15 cellular contexts compared by ENCODE assay signal in the genomic region with DNA sequence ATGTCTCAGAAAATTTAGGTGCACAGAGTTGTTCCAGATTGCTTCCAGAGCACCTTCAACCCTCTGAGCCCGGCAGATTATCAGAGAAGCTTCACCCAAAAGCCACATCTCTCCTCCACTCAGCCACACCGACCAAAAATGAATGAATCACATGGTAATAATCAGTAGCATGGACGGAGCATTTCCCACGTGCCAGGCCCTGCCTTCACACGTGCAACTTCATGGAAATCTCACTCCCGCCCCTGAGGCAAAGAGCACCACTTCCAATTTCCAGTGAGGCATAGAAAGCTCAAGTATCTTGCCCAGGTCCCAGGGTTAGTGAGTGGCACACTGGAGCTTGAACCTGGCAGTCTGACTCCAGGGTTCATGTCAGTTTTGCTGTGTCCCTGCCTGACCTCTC. TPM values are rescaled to one million over a fixed set of nuclear protein-coding genes. Genes with fewer than 3 reads are reported as not detected.
DNase-seq lines count a peak whose midpoint lies in the region; ATAC-seq, FAIRE-seq and TF ChIP-seq lines count a peak whose summit lies in the region.
"Had no signal": no experiment of that assay in that cellular context is flagged by ENCODE, and none has a peak within 500 bp of the region (broad histone marks: within the 10 kb centered on the region; RNA-seq: fewer than 3 reads in every experiment).

No MANE protein-coding gene starts in this region.

- no peaks in the 10 kb centered on the region for H3K9me2 ChIP-seq in HCT116 (ENCODE audit: insufficient read depth)

- H3K9me3 ChIP-seq in HCT116 (ENCODE audit: control insufficient read depth in 1 of 2, insufficient read depth in 1 of 2, low read depth in 1 of 2, low read length in 2 of 2): no peaks in the 10 kb centered on the region
- no peaks in the 10 kb centered on the region for H3K9me3 ChIP-seq in skeletal muscle tissue (ENCODE audit: control insufficient read depth in 3 of 3, low read length in 3 of 3)
- no peaks in the 10 kb centered on the region for H3K9me3 ChIP-seq in smooth muscle cell (replicated peaks; ENCODE audit: low read depth)
- H3K9me3 ChIP-seq: Caco-2 had no signal

- DNase-seq in HCT116 (ENCODE audit: low read depth, low spot score) (no peak), RWPE1 (ENCODE audit: low spot score) (no peak), endothelial cell (ENCODE audit: low spot score) (no peak), HTR-8/SVneo (ENCODE audit: insufficient read length, low spot score) (no peak), smooth muscle cell (lab: John Stamatoyannopoulos, UW; ENCODE audit: unreplicated experiment) (no peak), cerebellum (ENCODE audit: low spot score) (no peak)
- DNase-seq: Caco-2; CD8-positive, alpha-beta memory T cell; DND-41; GDM1; GOT3; H9; KG1 had no signal

- H3K27ac Mint-ChIP-seq in endothelial cell (ENCODE audit: unreplicated experiment): no peak overlapping the region
- H3K27ac Mint-ChIP-seq: H9 had no signal

- no peaks in the 10 kb centered on the region for H3K27me3 ChIP-seq in HCT116 (ENCODE audit: insufficient read depth, low read length)
- no peaks in the 10 kb centered on the region for H3K27me3 ChIP-seq in skeletal muscle tissue (ENCODE audit: control insufficient read depth in 3 of 3, insufficient read depth in 3 of 3, low read length in 3 of 3)
- H3K27me3 ChIP-seq in smooth muscle cell (ENCODE audit: low read depth): no peaks in the 10 kb centered on the region

- no peak overlapping the region for H2AFZ ChIP-seq in HCT116 (ENCODE audit: low read depth, low read length, poor library complexity, severe bottlenecking)
- no peak overlapping the region for H2AFZ ChIP-seq in smooth muscle cell (ENCODE audit: low read depth)

- H4K20me1 ChIP-seq in HCT116 (ENCODE audit: insufficient read depth) (no peaks in the 10 kb centered on the region), smooth muscle cell (ENCODE audit: low read depth) (no peaks in the 10 kb centered on the region)

- H3K4me3 ChIP-seq in HCT116 (replicated peaks in 1 of 2; ENCODE audit: low read depth in 1 of 2, low read length in 2 of 2) (no peak overlapping the region), skeletal muscle tissue (ENCODE audit: low read length in 3 of 3) (no peak overlapping the region), smooth muscle cell (no peak overlapping the region)

- H3K9me3 Mint-ChIP-seq in endothelial cell (ENCODE audit: unreplicated experiment): no peaks in the 10 kb centered on the region
- H3K9me3 Mint-ChIP-seq: CD8-positive, alpha-beta memory T cell; H9 had no signal

- H3K79me2 ChIP-seq in HCT116 (ENCODE audit: insufficient read depth, low read length): no peaks in the 10 kb centered on the region
- no peaks in the 10 kb centered on the region for H3K79me2 ChIP-seq in smooth muscle cell (ENCODE audit: low read depth)

- TF ChIP-seq RAD21 in HCT116 (IDR thresholded peaks at IDR 0.05; ENCODE audit: low read depth): no peak

- RAD21 ChIA-PET in HCT116 (lab: Charles Lee; ENCODE audit: low non-redundant PET in 1 of 2, low total read pairs in 2 of 2, uncharacterized antibody in 2 of 2, unreplicated experiment in 2 of 2): no interaction called here

- H3K36me3 ChIP-seq in HCT116 (ENCODE audit: control insufficient read depth in 1 of 2, insufficient read depth in 2 of 2, low read length in 2 of 2) (peaks cover 2 to 22% of the 10 kb centered on the region in 2 experiments; a peak in 1 of 4 replicates), skeletal muscle tissue (ENCODE audit: control insufficient read depth in 3 of 3, insufficient read depth in 3 of 3, low read length in 3 of 3) (peaks cover 13 to 20% (median 18%) of the 10 kb centered on the region in 3 donors), smooth muscle cell (ENCODE audit: low read depth) (no peaks in the 10 kb centered on the region)

- peaks cover 9 to 17% of the 10 kb centered on the region in 2 experiments for H3K4me1 ChIP-seq in HCT116 (ENCODE audit: control insufficient read depth in 1 of 2, insufficient read depth in 2 of 2, low read length in 2 of 2)
- peaks cover 16 to 31% (median 29%) of the 10 kb centered on the region in 3 donors for H3K4me1 ChIP-seq in skeletal muscle tissue (ENCODE audit: control insufficient read depth in 3 of 3, insufficient read depth in 3 of 3, low read length in 3 of 3)
- H3K4me1 ChIP-seq in smooth muscle cell (ENCODE audit: low read depth): no peaks in the 10 kb centered on the region
- H3K4me1 ChIP-seq: Caco-2 had no signal

- peaks cover 6% of the 10 kb centered on the region for H3K27me3 Mint-ChIP-seq in endothelial cell (ENCODE audit: unreplicated experiment)
- H3K27me3 Mint-ChIP-seq: CD8-positive, alpha-beta memory T cell had no signal

- POLR2A ChIA-PET in HCT116 (lab: Charles Lee): no interaction called here
- POLR2A ChIA-PET in RWPE1 (lab: Yijun Ruan, JAX; ENCODE audit: low non-redundant PET): no interaction called here

- CTCF ChIA-PET in HCT116 (lab: Charles Lee) (no interaction called here), RWPE1 (lab: Yijun Ruan, JAX) (no interaction called here)

- no peaks in the 10 kb centered on the region for H3F3A ChIP-seq in smooth muscle cell (ENCODE audit: low read depth)

- BruUV-seq in HCT116 (replicated peaks; lab: Mats Ljungman, UMichigan): no TSS peak

- no peak for ATAC-seq in HCT116
- ATAC-seq in GM21737 (IDR thresholded peaks at IDR 0.05; ENCODE audit: unreplicated experiment): no peak

- peak overlapping the region; percentile 39 for H3K4me2 ChIP-seq in HCT116 (ENCODE audit: low read length)
- no peak overlapping the region for H3K4me2 ChIP-seq in smooth muscle cell

- H3K4me3 Mint-ChIP-seq in endothelial cell (ENCODE audit: unreplicated experiment): peak overlapping the region; percentile 11
- H3K4me3 Mint-ChIP-seq: CD8-positive, alpha-beta memory T cell; H9 had no signal

- H3K4me1 Mint-ChIP-seq in endothelial cell (ENCODE audit: unreplicated experiment): no peaks in the 10 kb centered on the region

- H3K9ac ChIP-seq in HCT116 (ENCODE audit: low read length) (no peak overlapping the region), skeletal muscle tissue (ENCODE audit: low read depth in 1 of 3, low read length in 3 of 3) (no peak overlapping the region), smooth muscle cell (ENCODE audit: low read depth) (no peak overlapping the region)

- intact Hi-C loops in HCT116 (cut with micrococcal nuclease): no loop called here

- H3K27ac ChIP-seq in HCT116 (ENCODE audit: low read depth, low read length) (no peak overlapping the region), RWPE1 (peak overlapping the region; percentile 28; the same call in 1 of the 2 replicates), skeletal muscle tissue (ENCODE audit: low read depth, low read length) (peak overlapping the region; percentile 74), smooth muscle cell (ENCODE audit: low read depth) (no peak overlapping the region)

- TF ChIP-seq POLR2A in HCT116 (IDR thresholded peaks at IDR 0.05; ENCODE audit: borderline replicate concordance, extremely low read depth, insufficient read depth, insufficient read length): no peak

- no peak for TF ChIP-seq CTCF in HCT116 (IDR thresholded peaks at IDR 0.05 in 2 of 3, conservative IDR thresholded peaks at IDR 0.05 in 1 of 3; ENCODE audit: borderline replicate concordance in 1 of 3, insufficient read depth in 1 of 3, low read depth in 2 of 3, low read length in 2 of 3)
- TF ChIP-seq CTCF in RWPE1 (conservative IDR thresholded peaks at IDR 0.05; ENCODE audit: low read depth): no peak
- no peak for TF ChIP-seq CTCF in endothelial cell (IDR thresholded peaks at IDR 0.05; ENCODE audit: unreplicated experiment)
- TF ChIP-seq CTCF in smooth muscle cell (IDR thresholded peaks at IDR 0.05; ENCODE audit: borderline replicate concordance, insufficient read depth, poor library complexity, severe bottlenecking): no peak

- WGBS in smooth muscle cell (ENCODE audit: low lambda C conversion rate): 94% methylated on average over 6 of the region's 6 CpGs

- FAIRE-seq in HTR-8/SVneo (lab: Jason Lieb, UNC): no peak

- H3K36me3 Mint-ChIP-seq in endothelial cell (ENCODE audit: low read depth, unreplicated experiment): peaks cover 28% of the 10 kb centered on the region

TF ChIP-seq in HCT116, 20 proteins besides CTCF, POLR2A, EP300 and RAD21 (continues in another document):
- TF ChIP-seq EZH2phosphoT487 (IDR thresholded peaks at IDR 0.05; ENCODE audit: borderline replicate concordance) (no peak), EGR1 (IDR thresholded peaks at IDR 0.05; ENCODE audit: low read depth) (no peak), ELF1 (IDR thresholded peaks at IDR 0.05; ENCODE audit: borderline replicate concordance, low read depth) (no peak), JUND (IDR thresholded peaks at IDR 0.05) (no peak), SRF (IDR thresholded peaks at IDR 0.05; ENCODE audit: low read depth) (no peak), SP1 (IDR thresholded peaks at IDR 0.05; ENCODE audit: low read depth) (no peak)
- TF ChIP-seq, protein P1, sequence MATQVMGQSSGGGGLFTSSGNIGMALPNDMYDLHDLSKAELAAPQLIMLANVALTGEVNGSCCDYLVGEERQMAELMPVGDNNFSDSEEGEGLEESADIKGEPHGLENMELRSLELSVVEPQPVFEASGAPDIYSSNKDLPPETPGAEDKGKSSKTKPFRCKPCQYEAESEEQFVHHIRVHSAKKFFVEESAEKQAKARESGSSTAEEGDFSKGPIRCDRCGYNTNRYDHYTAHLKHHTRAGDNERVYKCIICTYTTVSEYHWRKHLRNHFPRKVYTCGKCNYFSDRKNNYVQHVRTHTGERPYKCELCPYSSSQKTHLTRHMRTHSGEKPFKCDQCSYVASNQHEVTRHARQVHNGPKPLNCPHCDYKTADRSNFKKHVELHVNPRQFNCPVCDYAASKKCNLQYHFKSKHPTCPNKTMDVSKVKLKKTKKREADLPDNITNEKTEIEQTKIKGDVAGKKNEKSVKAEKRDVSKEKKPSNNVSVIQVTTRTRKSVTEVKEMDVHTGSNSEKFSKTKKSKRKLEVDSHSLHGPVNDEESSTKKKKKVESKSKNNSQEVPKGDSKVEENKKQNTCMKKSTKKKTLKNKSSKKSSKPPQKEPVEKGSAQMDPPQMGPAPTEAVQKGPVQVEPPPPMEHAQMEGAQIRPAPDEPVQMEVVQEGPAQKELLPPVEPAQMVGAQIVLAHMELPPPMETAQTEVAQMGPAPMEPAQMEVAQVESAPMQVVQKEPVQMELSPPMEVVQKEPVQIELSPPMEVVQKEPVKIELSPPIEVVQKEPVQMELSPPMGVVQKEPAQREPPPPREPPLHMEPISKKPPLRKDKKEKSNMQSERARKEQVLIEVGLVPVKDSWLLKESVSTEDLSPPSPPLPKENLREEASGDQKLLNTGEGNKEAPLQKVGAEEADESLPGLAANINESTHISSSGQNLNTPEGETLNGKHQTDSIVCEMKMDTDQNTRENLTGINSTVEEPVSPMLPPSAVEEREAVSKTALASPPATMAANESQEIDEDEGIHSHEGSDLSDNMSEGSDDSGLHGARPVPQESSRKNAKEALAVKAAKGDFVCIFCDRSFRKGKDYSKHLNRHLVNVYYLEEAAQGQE (IDR thresholded peaks at IDR 0.05; ENCODE audit: low read depth): no peak

RNA-seq across cellular contexts. Expression of a gene that starts 56.5 kb away (rescaled TPM):
- 30.2 TPM for total RNA-seq in HCT116 (2021; ENCODE audit: unreplicated experiment)
- 13.3 and 14.6 TPM in 2 replicates for polyA plus RNA-seq in HCT116 (2012)
- total RNA-seq in endothelial cell (ENCODE audit: unreplicated experiment): 36.6 TPM
- 82.5 TPM for total RNA-seq in skeletal muscle tissue
- total RNA-seq in smooth muscle cell: 36.3 and 44.5 TPM in 2 replicates
- polyA plus RNA-seq in smooth muscle cell: 3.5 and 5.1 TPM in 2 replicates
- 57.6 TPM for total RNA-seq in cerebellum

Comparison
In these comparisons a context has a peak if more than half of its experiments do, and no peak if none do; other contexts are left out.
1. H3K27ac ChIP-seq: peak in RWPE1 (single experiment) and skeletal muscle tissue (single experiment); none in HCT116 (single experiment) and smooth muscle cell (single experiment).